Comparison of ENCODE assay signal across 23 cellular contexts in genomic region chr5:87853541-87853940, GRCh38.
DNase-seq lines count a peak whose midpoint lies in the region; ATAC-seq, FAIRE-seq and TF ChIP-seq lines count a peak whose summit lies in the region.
"Had no signal": no experiment of that assay in that cellular context is flagged by ENCODE, and none has a peak within 500 bp of the region (broad histone marks: within the 10 kb centered on the region; RNA-seq: fewer than 3 reads in every experiment).

No MANE protein-coding gene starts in this region.

- H3K27me3 ChIP-seq in PC-3 (ENCODE audit: low read length) = no peaks in the 10 kb centered on the region
- H3K27me3 ChIP-seq in stomach = no peaks in the 10 kb centered on the region
- H3K27me3 ChIP-seq: BLaER1 had no signal

- no peaks in the 10 kb centered on the region for H3K79me2 ChIP-seq in PC-3 (ENCODE audit: low read length)

- H3K4me1 ChIP-seq in PC-3 (ENCODE audit: insufficient read depth, low read length) (peaks cover 15% of the 10 kb centered on the region), stomach (no peaks in the 10 kb centered on the region)
- H3K4me1 ChIP-seq: BLaER1, Caco-2 had no signal

- no peak overlapping the region for H3K9ac ChIP-seq in PC-3 (ENCODE audit: low read length)
- H3K9ac ChIP-seq: BLaER1, GM23248 had no signal

- intact Hi-C loops in PC-3 (cut with micrococcal nuclease) = no loop called here
- intact Hi-C loops in stomach (cut with DNase I; ENCODE audit: low total_unique reads) = no loop called here

- DNase-seq in Caki2 (ENCODE audit: low read depth) (peak; percentile 71), PC-3 (peak; percentile 36), kidney glomerular epithelial cell (lab: John Stamatoyannopoulos, UW) (peak; percentile 24), stomach (no peak), H54 (ENCODE audit: insufficient read length, low spot score) (no peak)
- DNase-seq: 8988T; Caco-2; CD4-positive, CD25-positive, alpha-beta regulatory T cell; CD8-positive, alpha-beta T cell; DMS 273 treated with DMSO at 0.1 percent for 48 hours; DMS79; EL; GDM1; GM23248; H9 had no signal

- TF ChIP-seq CTCF in PC-3 (conservative IDR thresholded peaks at IDR 0.05; ENCODE audit: low read depth, low read length) = no peak
- no peak for TF ChIP-seq CTCF in stomach (IDR thresholded peaks at IDR 0.05)

- H3K27ac ChIP-seq in PC-3 (ENCODE audit: low read length) = no peak overlapping the region
- H3K27ac ChIP-seq in stomach = no peak overlapping the region
- H3K27ac ChIP-seq: BLaER1, C4-2B, GM23248 had no signal

- ATAC-seq in PC-3 = no peak
- ATAC-seq in HG02970 (IDR thresholded peaks at IDR 0.05; ENCODE audit: low FRiP score, unreplicated experiment) = no peak
- ATAC-seq: CD8-positive, alpha-beta T cell; GM12878; HCT116 had no signal

- no peaks in the 10 kb centered on the region for H4K20me1 ChIP-seq in PC-3 (ENCODE audit: low read length)
- H4K20me1 ChIP-seq: BLaER1 had no signal

- POLR2A ChIA-PET in PC-3 (lab: Charles Lee; ENCODE audit: unreplicated experiment) = no interaction called here

- no peak overlapping the region for H2AFZ ChIP-seq in PC-3 (ENCODE audit: low read length)
- H2AFZ ChIP-seq: GM23248 had no signal

- no peaks in the 10 kb centered on the region for H3K9me2 ChIP-seq in PC-3 (replicated peaks; ENCODE audit: low read length)

- H3K4me2 ChIP-seq in PC-3 (ENCODE audit: low read length) = no peak overlapping the region
- H3K4me2 ChIP-seq: BLaER1 had no signal

- in situ Hi-C loops in Caki2 (cut with HindIII; ENCODE audit: low pct_unique_long_range_greater_than_20kb, low sequenced_read_pairs) = no loop called here

- H3F3A ChIP-seq in PC-3 (ENCODE audit: low read length, unreplicated experiment) = no peaks in the 10 kb centered on the region

- H3K36me3 ChIP-seq in PC-3 (ENCODE audit: low read depth, low read length) (no peaks in the 10 kb centered on the region), stomach (no peaks in the 10 kb centered on the region)
- H3K36me3 ChIP-seq: BLaER1 had no signal

- no TSS peak for BruUV-seq in PC-3 (replicated peaks; lab: Mats Ljungman, UMichigan)

- no peak for TF ChIP-seq POLR2A in stomach (IDR thresholded peaks at IDR 0.05)
- TF ChIP-seq POLR2A in H54 (IDR thresholded peaks at IDR 0.05; ENCODE audit: low read depth, low read length) = no peak

- no peak for FAIRE-seq in H54 (lab: Jason Lieb, UNC)
- FAIRE-seq: D721Med, GM12878, GM19239, H1 had no signal

- WGBS in stomach, 5 donors = 78 to 88% (median 83%) methylated on average over 2 of the region's 2 CpGs

- TF ChIP-seq EP300 in stomach (IDR thresholded peaks at IDR 0.05) = no peak

- CTCF ChIA-PET in PC-3 (lab: Charles Lee) = interaction anchor here (0.7 kb wide), 1 partner anchor 9 kb away, joined by 5 read pairs; no protein-coding TSS in a partner anchor

- H3K4me3 ChIP-seq in PC-3 (ENCODE audit: low read length) (no peak overlapping the region), stomach (no peak overlapping the region)
- H3K4me3 ChIP-seq: BLaER1, GM12878, GM23248 had no signal

- H3K9me3 ChIP-seq in PC-3 (ENCODE audit: low read length) = no peaks in the 10 kb centered on the region
- peaks cover 0 to 3% (median 0%) of the 10 kb centered on the region in 4 donors for H3K9me3 ChIP-seq in stomach
- H3K9me3 ChIP-seq: BLaER1, Caco-2 had no signal

Comparison
In these comparisons a context has a peak if more than half of its experiments do, and no peak if none do; other contexts are left out.
1. DNase-seq: peak in Caki2 (single experiment), PC-3 (single experiment) and kidney glomerular epithelial cell (single experiment); none in stomach (single experiment) and H54 (single experiment).